Comparison of ENCODE assay signal across 17 cellular contexts in the genomic region with DNA sequence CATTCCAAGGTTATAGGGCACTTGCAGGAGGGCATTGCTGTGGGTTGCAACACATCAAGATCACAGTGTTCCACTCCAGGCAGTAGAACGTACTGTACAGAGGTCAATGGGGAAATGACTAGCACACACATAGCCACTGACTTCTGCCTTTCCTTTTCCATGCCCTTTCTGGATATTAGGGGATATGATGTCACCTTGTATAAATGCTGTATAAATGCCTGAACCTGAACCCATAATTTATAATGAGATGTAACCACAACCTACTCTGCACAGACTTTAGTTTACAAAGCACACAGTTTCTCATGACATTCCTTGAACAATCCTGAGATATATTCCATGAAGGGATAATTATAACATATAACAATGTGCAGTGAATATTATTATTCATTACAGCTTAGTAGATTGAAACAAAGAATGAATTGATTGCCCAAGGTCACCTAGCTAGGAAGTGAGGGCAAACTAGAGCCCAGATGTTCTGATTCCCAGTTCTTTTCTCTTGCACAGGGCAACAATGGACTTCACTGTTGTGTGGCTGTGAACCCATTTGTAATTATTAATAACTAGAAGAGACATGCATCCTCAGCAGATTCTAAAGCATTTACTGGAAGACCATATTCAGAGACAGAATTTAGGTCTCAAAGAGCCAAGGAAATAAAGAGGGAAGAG. TPM values are rescaled to one million over a fixed set of nuclear protein-coding genes. Genes with fewer than 3 reads are reported as not detected.
DNase-seq lines count a peak whose midpoint lies in the region; ATAC-seq, FAIRE-seq and TF ChIP-seq lines count a peak whose summit lies in the region.
"Had no signal": no experiment of that assay in that cellular context is flagged by ENCODE, and none has a peak within 500 bp of the region (broad histone marks: within the 10 kb centered on the region; RNA-seq: fewer than 3 reads in every experiment).

No MANE protein-coding gene starts in this region.

- H3K9me1 ChIP-seq in IMR-90 (ENCODE audit: insufficient read depth, low read length): peaks cover 17% of the 10 kb centered on the region
- no peaks in the 10 kb centered on the region for H3K9me1 ChIP-seq in endothelial cell of umbilical vein (replicated peaks; ENCODE audit: control insufficient read depth, extremely low read depth, insufficient read depth, low read length)

- H4K5ac ChIP-seq in IMR-90 (ENCODE audit: low read depth, low read length): peak overlapping the region; percentile 17; the same call in 1 of the 2 replicates

- no peak overlapping the region for H3K27ac Mint-ChIP-seq in activated CD4-positive, alpha-beta memory T cell treated with anti-CD3 and anti-CD28 coated beads, Interleukin-2, amount 10 ng/mL, durations not matched to agents 7 days and 5 days
- no peak overlapping the region for H3K27ac Mint-ChIP-seq in activated CD4-positive, alpha-beta T cell treated with anti-CD3 and anti-CD28 coated beads for 36 hours

- H3K9ac ChIP-seq in IMR-90 (ENCODE audit: low read depth, low read length) (no peak overlapping the region), endothelial cell of umbilical vein (replicated peaks; ENCODE audit: extremely low read depth, insufficient read depth, low read length) (peak overlapping the region; percentile 51)

- H3K14ac ChIP-seq in IMR-90 (replicated peaks; ENCODE audit: low read depth, low read length): peak overlapping the region; percentile 80

- 75% methylated on average over 1 of the region's 1 CpG for WGBS in A549 (ENCODE audit: missing lambda C conversion rate)
- no CpG with 5 or more reads among the region's 1 CpG for WGBS in IMR-90 (ENCODE audit: extremely low coverage in 2 of 2, insufficient read length in 1 of 2), 2 experiments

- H3K4me1 Mint-ChIP-seq in activated CD4-positive, alpha-beta memory T cell treated with anti-CD3 and anti-CD28 coated beads, Interleukin-2, amount 10 ng/mL, durations not matched to agents 7 days and 5 days: no peaks in the 10 kb centered on the region
- H3K4me1 Mint-ChIP-seq in activated CD4-positive, alpha-beta T cell treated with anti-CD3 and anti-CD28 coated beads for 36 hours: no peaks in the 10 kb centered on the region
- H3K4me1 Mint-ChIP-seq: central memory CD8-positive, alpha-beta T cell had no signal

- intact Hi-C loops in IMR-90 (cut with micrococcal nuclease): no loop called here
- intact Hi-C loops in endothelial cell of umbilical vein (cut with micrococcal nuclease): loop anchor here (1.0 to 10.0 kb wide), 5 partner anchors 73 to 427 kb away; a partner anchor contains a TSS
- intact Hi-C loops in activated CD4-positive, alpha-beta T cell treated with anti-CD3 and anti-CD28 coated beads for 36 hours (cut with DNase I, micrococcal nuclease): no loop called here

- no peaks in the 10 kb centered on the region for H3K79me2 ChIP-seq in endothelial cell of umbilical vein (ENCODE audit: control insufficient read depth, insufficient read depth, low read length)

- peak overlapping the region; percentile 87 for H2AK5ac ChIP-seq in IMR-90 (ENCODE audit: low read depth, low read length)

- BruUV-seq in IMR-90 (replicated peaks; lab: Mats Ljungman, UMichigan): no TSS peak
- BruUV-seq in endothelial cell of umbilical vein (replicated peaks; lab: Mats Ljungman, UMichigan): TSS peak; percentile 63

- ATAC-seq in A549: no peak
- peak; percentile 50 for ATAC-seq in IMR-90 (ENCODE audit: low read depth)
- ATAC-seq in HG03135 (IDR thresholded peaks at IDR 0.05; ENCODE audit: unreplicated experiment): no peak
- no peak for ATAC-seq in activated CD4-positive, alpha-beta T cell treated with anti-CD3 and anti-CD28 coated beads for 36 hours

- peak; percentile 43 for FAIRE-seq in A549 (lab: Jason Lieb, UNC)
- FAIRE-seq in endothelial cell of umbilical vein (lab: Jason Lieb, UNC): peak; percentile 96
- FAIRE-seq: G401.6 had no signal

- H2BK5ac ChIP-seq in IMR-90 (ENCODE audit: low read depth, low read length, poor library complexity, severe bottlenecking): peak overlapping the region; percentile 86

- no peaks in the 10 kb centered on the region for H3K9me3 Mint-ChIP-seq in activated CD4-positive, alpha-beta memory T cell treated with anti-CD3 and anti-CD28 coated beads, Interleukin-2, amount 10 ng/mL, durations not matched to agents 7 days and 5 days
- no peaks in the 10 kb centered on the region for H3K9me3 Mint-ChIP-seq in activated CD4-positive, alpha-beta T cell treated with anti-CD3 and anti-CD28 coated beads for 36 hours (ENCODE audit: low read depth)
- H3K9me3 Mint-ChIP-seq: central memory CD8-positive, alpha-beta T cell had no signal

- H3K9me3 ChIP-seq in A549 (no peaks in the 10 kb centered on the region), IMR-90 (ENCODE audit: control insufficient read depth, insufficient read depth, low read length) (no peaks in the 10 kb centered on the region), endothelial cell of umbilical vein (replicated peaks; ENCODE audit: control insufficient read depth, insufficient read depth, low read length) (no peaks in the 10 kb centered on the region)
- H3K9me3 ChIP-seq: Peyer's patch had no signal

- H3K36me3 Mint-ChIP-seq in activated CD4-positive, alpha-beta memory T cell treated with anti-CD3 and anti-CD28 coated beads, Interleukin-2, amount 10 ng/mL, durations not matched to agents 7 days and 5 days (ENCODE audit: low read depth): no peaks in the 10 kb centered on the region
- H3K36me3 Mint-ChIP-seq in activated CD4-positive, alpha-beta T cell treated with anti-CD3 and anti-CD28 coated beads for 36 hours (ENCODE audit: low read depth): no peaks in the 10 kb centered on the region

- H4K20me1 ChIP-seq in IMR-90 (ENCODE audit: insufficient read depth, low read length): no peaks in the 10 kb centered on the region
- H4K20me1 ChIP-seq in endothelial cell of umbilical vein (replicated peaks; ENCODE audit: control insufficient read depth, extremely low read depth, insufficient read depth, low read length): no peaks in the 10 kb centered on the region

- no peaks in the 10 kb centered on the region for H3K36me3 ChIP-seq in IMR-90 (ENCODE audit: control insufficient read depth, insufficient read depth, low read length)
- H3K36me3 ChIP-seq in endothelial cell of umbilical vein (ENCODE audit: control insufficient read depth in 2 of 2, extremely low read depth in 1 of 2, insufficient read depth in 2 of 2, low read length in 2 of 2): no peaks in the 10 kb centered on the region
- H3K36me3 ChIP-seq: Peyer's patch, WERI-Rb-1 had no signal

- H3K4ac ChIP-seq in IMR-90 (ENCODE audit: low read depth, low read length): peak overlapping the region; percentile 95

- H3K27me3 Mint-ChIP-seq in activated CD4-positive, alpha-beta memory T cell treated with anti-CD3 and anti-CD28 coated beads, Interleukin-2, amount 10 ng/mL, durations not matched to agents 7 days and 5 days: peaks cover 35% of the 10 kb centered on the region
- peaks cover 14% of the 10 kb centered on the region for H3K27me3 Mint-ChIP-seq in activated CD4-positive, alpha-beta T cell treated with anti-CD3 and anti-CD28 coated beads for 36 hours

- POLR2A ChIA-PET in A549 (lab: Yijun Ruan, JAX): no interaction called here
- POLR2A ChIA-PET in IMR-90 (lab: Charles Lee; ENCODE audit: unreplicated experiment): no interaction called here
- POLR2A ChIA-PET in endothelial cell of umbilical vein (lab: Charles Lee): no interaction called here
- POLR2A ChIA-PET in activated CD4-positive, alpha-beta memory T cell treated with anti-CD3 and anti-CD28 coated beads, Interleukin-2, amount 10 ng/mL, durations not matched to agents 7 days and 5 days (lab: Charles Lee): no interaction called here
- POLR2A ChIA-PET in activated CD4-positive, alpha-beta T cell treated with anti-CD3 and anti-CD28 coated beads for 36 hours (lab: Charles Lee): no interaction called here

- no peak for TF ChIP-seq EP300 in A549 (IDR thresholded peaks at IDR 0.05)

- H3K4me2 ChIP-seq in A549 (peak overlapping the region; percentile 35; the same call in 1 of the 3 replicates), IMR-90 (ENCODE audit: low read depth, low read length) (peak overlapping the region; percentile 0; the same call in 1 of the 2 replicates), endothelial cell of umbilical vein (ENCODE audit: insufficient read depth, low read length) (peak overlapping the region; percentile 62)

- no peak for TF ChIP-seq CTCF in A549 (IDR thresholded peaks at IDR 0.05)
- TF ChIP-seq CTCF in IMR-90 (conservative IDR thresholded peaks at IDR 0.05; ENCODE audit: low read depth, low read length): no peak
- no peak for TF ChIP-seq CTCF in endothelial cell of umbilical vein (IDR thresholded peaks at IDR 0.05; ENCODE audit: extremely low read depth in 1 of 2, insufficient read depth in 1 of 2, low read depth in 1 of 2, low read length in 2 of 2)

- peak overlapping the region; percentile 96 for H2BK120ac ChIP-seq in IMR-90 (ENCODE audit: low read depth, low read length)

- in situ Hi-C loops in IMR-90 (cut with MboI; ENCODE audit: low sequenced_read_pairs): no loop called here
- in situ Hi-C loops in KBM-7 (cut with MboI; ENCODE audit: low pct_unique_long_range_greater_than_20kb, low sequenced_read_pairs): no loop called here

- H3K79me1 ChIP-seq in IMR-90 (ENCODE audit: low read depth in 1 of 2, low read length in 2 of 2): peaks cover 0 to 7% of the 10 kb centered on the region in 2 experiments; a peak in 1 of 4 replicates

- H3K23ac ChIP-seq in IMR-90 (ENCODE audit: low read depth, low read length): peak overlapping the region; percentile 87

- no peaks in the 10 kb centered on the region for H3K27me3 ChIP-seq in IMR-90 (ENCODE audit: control insufficient read depth, insufficient read depth, low read length)
- no peaks in the 10 kb centered on the region for H3K27me3 ChIP-seq in endothelial cell of umbilical vein (ENCODE audit: control insufficient read depth in 2 of 2, insufficient read depth in 2 of 2, low read length in 2 of 2)
- H3K27me3 ChIP-seq: Peyer's patch had no signal

- no peak overlapping the region for H2AK9ac ChIP-seq in IMR-90 (replicated peaks; ENCODE audit: low read depth, low read length, poor library complexity)

- H3K4me3 Mint-ChIP-seq in activated CD4-positive, alpha-beta memory T cell treated with anti-CD3 and anti-CD28 coated beads, Interleukin-2, amount 10 ng/mL, durations not matched to agents 7 days and 5 days: no peak overlapping the region
- no peak overlapping the region for H3K4me3 Mint-ChIP-seq in activated CD4-positive, alpha-beta T cell treated with anti-CD3 and anti-CD28 coated beads for 36 hours
- H3K4me3 Mint-ChIP-seq: central memory CD8-positive, alpha-beta T cell; IgD-negative memory B cell had no signal

- TF ChIP-seq RAD21 in A549 (conservative IDR thresholded peaks at IDR 0.05 in 1 of 2, IDR thresholded peaks at IDR 0.05 in 1 of 2) (no peak), IMR-90 (IDR thresholded peaks at IDR 0.05; ENCODE audit: low read length) (no peak)

- H3K4me3 ChIP-seq in A549 (no peak overlapping the region), IMR-90 (ENCODE audit: insufficient read depth, low read depth, low read length) (no peak overlapping the region), endothelial cell of umbilical vein (replicated peaks in 1 of 3; ENCODE audit: insufficient read depth in 1 of 3, low read depth in 1 of 3, low read length in 3 of 3) (no peak overlapping the region)
- H3K4me3 ChIP-seq: Peyer's patch had no signal

- no peak for DNase-seq in A549 (ENCODE audit: low read depth in 1 of 2, low spot score in 1 of 2)
- peak; percentile 92 for DNase-seq in IMR-90
- peak; percentile 89 for DNase-seq in endothelial cell of umbilical vein (ENCODE audit: low read depth, low spot score)
- DNase-seq in kidney tubule cell (ENCODE audit: low spot score): peak; percentile 84
- no peak for DNase-seq in activated CD4-positive, alpha-beta memory T cell treated with anti-CD3 and anti-CD28 coated beads, Interleukin-2, amount 10 ng/mL, durations not matched to agents 7 days and 5 days
- no peak for DNase-seq in KBM-7
- no peak for DNase-seq in activated CD4-positive, alpha-beta T cell treated with anti-CD3 and anti-CD28 coated beads for 36 hours
- DNase-seq: activated T-cell treated with anti-CD3 and anti-CD28 coated beads, Interleukin-2, amount 50 U/mL, for 48 hours; AML-193; NCI-H1930; Peyer's patch; stimulated activated CD4-positive, alpha-beta T cell treated with anti-CD3 and anti-CD28 coated beads, Interleukin-12 subunit alpha, Interleukin-12 subunit beta, amount 100 ng/mL, for 4 hours; WERI-Rb-1 had no signal

- H3K56ac ChIP-seq in IMR-90 (ENCODE audit: extremely low read depth, insufficient read depth, low read length): peak overlapping the region; percentile 68; the same call in 1 of the 2 replicates

- peak overlapping the region; percentile 86 for H2BK15ac ChIP-seq in IMR-90 (ENCODE audit: low read depth, low read length)

- H2BK20ac ChIP-seq in IMR-90 (ENCODE audit: low read depth, low read length): peak overlapping the region; percentile 94

- peak overlapping the region; percentile 80 for H4K91ac ChIP-seq in IMR-90 (ENCODE audit: insufficient read depth, low read depth, low read length)

- dilution Hi-C loops in IMR-90 (cut with HindIII; ENCODE audit: low sequenced_read_pairs, unreplicated experiment) (no loop called here), endothelial cell of umbilical vein (cut with MboI; ENCODE audit: extremely low pct_ligation_motif_present, low sequenced_read_pairs) (no loop called here)

- H3K4me1 ChIP-seq in A549 (peaks cover 21% of the 10 kb centered on the region), IMR-90 (ENCODE audit: control insufficient read depth, insufficient read depth, low read length) (peaks cover 18% of the 10 kb centered on the region), endothelial cell of umbilical vein (ENCODE audit: control insufficient read depth, extremely low read depth, insufficient read depth, low read length) (peaks cover 36% of the 10 kb centered on the region)
- H3K4me1 ChIP-seq: Peyer's patch had no signal

- peak overlapping the region; percentile 31 to 60; a peak in 3 of 4 replicates for H4K8ac ChIP-seq in IMR-90 (ENCODE audit: low read depth in 2 of 2, low read length in 2 of 2)

- H3K18ac ChIP-seq in IMR-90 (ENCODE audit: low read depth, low read length): peak overlapping the region; percentile 89; the same call in 1 of the 2 replicates

- H2AFZ ChIP-seq in IMR-90 (replicated peaks; ENCODE audit: low read length, poor library complexity) (no peak overlapping the region), endothelial cell of umbilical vein (ENCODE audit: low read depth, low read length) (no peak overlapping the region)

- TF ChIP-seq POLR2A in A549 (IDR thresholded peaks at IDR 0.05; ENCODE audit: low read length) (no peak), IMR-90 (IDR thresholded peaks at IDR 0.05; ENCODE audit: low read depth, low read length) (no peak), endothelial cell of umbilical vein (IDR thresholded peaks at IDR 0.05; ENCODE audit: low read depth, low read length) (peak; percentile 72)

- H3K27ac ChIP-seq in A549 (peak overlapping the region; percentile 73 to 78), IMR-90 (ENCODE audit: insufficient read depth, low read length) (peak overlapping the region; percentile 55), endothelial cell of umbilical vein (ENCODE audit: insufficient read depth, low read depth, low read length) (peak overlapping the region; percentile 96)
- H3K27ac ChIP-seq: Peyer's patch, WERI-Rb-1 had no signal

- CTCF ChIA-PET in A549 (lab: Yijun Ruan, JAX): interaction anchor here (1.1 to 10.2 kb wide), 6 partner anchors 16 to 429 kb away, joined by 3 to 149 read pairs (median 4); no protein-coding TSS in a partner anchor
- CTCF ChIA-PET in IMR-90 (lab: Yijun Ruan, JAX): no interaction called here
- CTCF ChIA-PET in endothelial cell of umbilical vein (lab: Charles Lee): interaction anchor here (1.2 to 4.4 kb wide), 7 partner anchors 10 to 402 kb away, joined by 3 to 45 read pairs (median 4); no protein-coding TSS in a partner anchor
- CTCF ChIA-PET in activated CD4-positive, alpha-beta memory T cell treated with anti-CD3 and anti-CD28 coated beads, Interleukin-2, amount 10 ng/mL, durations not matched to agents 7 days and 5 days (lab: Charles Lee): interaction anchor here (1.0 to 4.7 kb wide), 3 partner anchors 11 to 133 kb away, joined by 4 to 22 read pairs (median 8); no protein-coding TSS in a partner anchor
- CTCF ChIA-PET in activated CD4-positive, alpha-beta T cell treated with anti-CD3 and anti-CD28 coated beads for 36 hours (lab: Charles Lee): interaction anchor here (1.2 to 1.6 kb wide), 3 partner anchors 11 to 129 kb away, joined by 3 to 6 read pairs (median 4); no protein-coding TSS in a partner anchor

RNA-seq across cellular contexts. Expression of a gene that starts 5.6 kb away (rescaled TPM):
- 2.7 and 3.5 TPM in 2 replicates for polyA plus RNA-seq in A549 (2011; rRNA removed)
- 2.0 and 2.4 TPM in 2 replicates for polyA plus RNA-seq in A549 (2012; cell fraction: cytosol; rRNA removed)
- 3.5 and 4.4 TPM in 2 replicates for polyA plus RNA-seq in A549 (2012; cell fraction: nucleus; rRNA removed)
- 3.0 to 4.0 TPM (median 3.6 TPM) in 3 replicates for polyA plus RNA-seq in A549 (2017; fragmentation: RNase III; extraction: RNeasy Plus Mini Kit Qiagen cat#74134 plus additional on column Dnase treatment)
- polyA minus RNA-seq in A549 (2011; rRNA and poly(A)+ RNA removed): 6.4 and 7.7 TPM in 2 replicates
- total RNA-seq in IMR-90 (2012; rRNA removed): 33.3 and 34.2 TPM in 2 replicates
- polyA plus RNA-seq in IMR-90 (2012; rRNA removed): 69.9 and 71.1 TPM in 2 replicates
- 33.1 and 46.6 TPM in 2 replicates for polyA plus RNA-seq in IMR-90 (2012; cell fraction: cytosol; rRNA removed)
- 125 and 174 TPM in 2 replicates for polyA plus RNA-seq in IMR-90 (2012; cell fraction: nucleus; rRNA removed; ENCODE audit: low replicate concordance)
- total RNA-seq in endothelial cell of umbilical vein: 25.7 and 42.1 TPM in 2 replicates
- polyA plus RNA-seq in endothelial cell of umbilical vein: 14.9 and 16.7 TPM in 2 replicates
- polyA plus RNA-seq in endothelial cell of umbilical vein (2011; cell fraction: cytosol; rRNA removed): 18.4 and 19.1 TPM in 2 replicates
- 50.3 and 58.4 TPM in 2 replicates for polyA plus RNA-seq in endothelial cell of umbilical vein (2011; cell fraction: nucleus; rRNA removed)
- 26.0 and 29.4 TPM in 2 replicates for polyA plus RNA-seq in endothelial cell of umbilical vein (2012)
- polyA minus RNA-seq in endothelial cell of umbilical vein: 33.8 and 34.6 TPM in 2 replicates
- 0.31 TPM for polyA minus RNA-seq in endothelial cell of umbilical vein (2011; cell fraction: cytosol; rRNA and poly(A)+ RNA removed)
- 29.8 and 34.3 TPM in 2 replicates for polyA minus RNA-seq in endothelial cell of umbilical vein (2011; cell fraction: nucleus; rRNA and poly(A)+ RNA removed)
- total RNA-seq in activated CD4-positive, alpha-beta memory T cell treated with anti-CD3 and anti-CD28 coated beads, Interleukin-2, amount 10 ng/mL, durations not matched to agents 7 days and 5 days: under 1 TPM; 0.08 to 0.38 TPM
- under 1 TPM in 1 of 2 experiments, not detected in 1; 0.07 TPM for total RNA-seq in activated CD4-positive, alpha-beta T cell treated with anti-CD3 and anti-CD28 coated beads for 36 hours

Comparison
In these comparisons a context has a peak if more than half of its experiments do, and no peak if none do; other contexts are left out.
1. DNase-seq: peak in IMR-90 (single experiment), endothelial cell of umbilical vein (single experiment) and kidney tubule cell (single experiment); none in A549 (0 of 2), activated CD4-positive, alpha-beta memory T cell treated with anti-CD3 and anti-CD28 coated beads, Interleukin-2, amount 10 ng/mL, durations not matched to agents 7 days and 5 days (single experiment), KBM-7 (single experiment) and activated CD4-positive, alpha-beta T cell treated with anti-CD3 and anti-CD28 coated beads for 36 hours (single experiment).
2. H3K4me2 ChIP-seq: peak in every context shown above with its lines; median percentile 62 in endothelial cell of umbilical vein; 35 in A549; 0 in IMR-90.
3. RNA of a gene that starts 5.6 kb away (total RNA-seq): 25.7 to 42.1 TPM in endothelial cell of umbilical vein and 33.3 to 34.2 TPM in IMR-90; 0.08 to 0.38 TPM in activated CD4-positive, alpha-beta memory T cell treated with anti-CD3 and anti-CD28 coated beads, Interleukin-2, amount 10 ng/mL, durations not matched to agents 7 days and 5 days and 0.07 TPM in activated CD4-positive, alpha-beta T cell treated with anti-CD3 and anti-CD28 coated beads for 36 hours; every median in the first group is over 10 times any median in the second.
4. Peak in every context shown above with its lines, with median percentiles within 50 percentile points of each other: H3K27ac ChIP-seq.